Comparison of ENCODE assay signal across 9 cellular contexts in the genomic region with DNA sequence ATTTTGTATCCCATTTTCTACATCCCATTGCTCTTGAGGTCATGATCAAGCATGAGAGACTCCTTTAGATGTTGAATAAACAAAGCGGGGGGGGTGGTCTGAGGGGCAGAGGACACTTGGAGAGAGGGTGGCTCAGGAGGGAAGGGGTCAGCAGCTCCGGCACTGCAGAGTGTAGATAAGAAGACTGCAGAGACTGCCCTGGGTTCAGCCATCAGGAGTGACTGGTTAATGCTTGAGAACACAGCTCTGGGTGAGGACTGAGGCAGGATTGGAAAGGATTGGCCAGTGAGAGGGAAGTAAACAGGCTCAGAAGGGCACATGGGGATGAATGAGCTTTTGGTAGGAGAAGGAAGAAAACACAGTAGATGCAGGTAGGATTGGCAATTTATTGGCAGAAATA.
"Had no signal": no experiment of that assay in that cellular context is flagged by ENCODE, and none has a peak within 500 bp of the region (broad histone marks: within the 10 kb centered on the region; RNA-seq: fewer than 3 reads in every experiment).

No MANE protein-coding gene starts in this region.

- H3K4me3 Mint-ChIP-seq: GM23338, H9, IgD-negative memory B cell had no signal

- H3K4me3 ChIP-seq: GM23338 had no signal

- FAIRE-seq: H1, H54, HepG2 had no signal

- H3K27ac Mint-ChIP-seq: GM23338, H9 had no signal

- ATAC-seq: GM23338, HepG2 had no signal

- H3K36me3 Mint-ChIP-seq: IgD-negative memory B cell had no signal

- H3K27ac ChIP-seq: HL-60 had no signal

- H3K9me3 Mint-ChIP-seq: GM23338, H9, IgD-negative memory B cell had no signal

- H3K4me2 ChIP-seq: GM23338 had no signal

- DNase-seq: H9, HCEC 1CT, KG1 had no signal
